In the genomic region with DNA sequence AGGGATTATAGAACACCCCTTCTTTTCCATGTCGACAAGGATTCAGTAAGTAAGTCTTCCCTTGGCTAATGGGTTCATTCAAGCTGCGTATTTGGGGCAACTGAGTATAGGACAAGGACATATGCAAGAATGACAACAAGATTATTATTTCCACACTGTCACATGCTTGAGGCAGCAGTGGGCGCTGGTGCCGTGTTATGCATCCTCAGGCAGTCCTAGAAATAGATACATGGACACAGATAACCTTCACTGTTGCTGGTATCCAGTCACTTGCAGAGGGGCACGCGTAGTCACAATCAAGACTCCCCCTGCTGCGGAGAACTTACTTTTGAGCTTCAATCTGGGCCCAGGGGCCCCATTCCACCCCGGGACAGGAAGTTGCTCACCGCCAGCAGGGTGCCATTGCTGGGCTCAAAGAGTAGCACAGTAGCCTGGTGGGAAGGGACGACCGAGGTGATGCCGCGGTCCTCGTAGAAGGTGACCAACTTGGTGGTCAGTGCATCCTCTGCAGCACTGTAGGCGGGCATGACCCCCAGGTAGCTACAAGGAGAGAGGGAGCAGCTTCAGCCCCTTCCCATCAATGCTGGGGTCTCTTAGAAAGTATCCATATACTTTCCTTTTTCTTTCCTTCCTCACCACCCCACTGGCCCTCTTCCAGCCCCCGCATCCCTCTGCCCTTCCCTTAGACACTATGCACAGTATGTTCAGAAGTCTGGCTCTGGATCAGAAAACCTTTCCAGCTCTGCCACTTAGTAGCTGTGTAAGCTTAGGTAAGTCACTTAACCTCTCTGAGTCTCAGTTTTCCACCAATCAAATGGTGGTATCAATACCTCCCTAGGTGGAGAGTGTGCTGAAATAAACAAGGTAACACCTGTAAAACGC, we compare ENCODE assay signal across 2 cellular contexts.
TF ChIP-seq lines count a peak whose summit lies in the region.

No MANE protein-coding gene starts in this region.

TF ChIP-seq in A549, 52 proteins besides CTCF, POLR2A, EP300 and RAD21:
- TF ChIP-seq RARB (CRISPR knock-in tag; IDR thresholded peaks at IDR 0.05) (no peak), MAFK (IDR thresholded peaks at IDR 0.05; ENCODE audit: partially characterized antibody) (no peak)
TF ChIP-seq in A549: peak in this region for 0.

TF ChIP-seq in endothelial cell of umbilical vein, 7 proteins besides CTCF, POLR2A, EP300 and RAD21:
- TF ChIP-seq EZH2 (IDR thresholded peaks at IDR 0.05; ENCODE audit: borderline replicate concordance, low read depth, low read length, severe bottlenecking) (peak; percentile 35), MYC (IDR thresholded peaks at IDR 0.05; ENCODE audit: low read depth, low read length) (no peak), GATA2 (IDR thresholded peaks at IDR 0.05; ENCODE audit: insufficient read depth, insufficient read length, low read depth, low read length) (no peak)
TF ChIP-seq in endothelial cell of umbilical vein: peak in this region for 1.
